Comparison of ENCODE assay signal across 10 cellular contexts in the genomic region with DNA sequence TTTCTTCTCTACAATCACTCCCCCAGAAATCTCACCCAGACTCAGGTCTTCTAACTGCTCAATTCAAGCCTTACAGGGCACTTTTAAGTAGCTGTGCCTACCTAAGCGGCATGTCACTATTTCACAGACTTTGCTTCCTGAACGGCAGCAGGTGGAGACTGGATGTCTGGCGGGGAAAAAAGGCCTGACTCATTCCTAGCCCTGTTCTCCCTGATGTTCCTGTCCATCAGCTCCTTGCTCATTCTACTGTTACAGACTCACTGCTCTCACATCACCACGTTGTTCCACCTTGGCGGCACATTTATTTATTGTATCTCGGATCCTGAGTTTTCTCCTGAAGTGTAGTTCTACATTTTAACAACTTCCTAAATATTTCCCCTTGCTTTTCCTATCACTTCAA. TPM values are rescaled to one million over a fixed set of nuclear protein-coding genes. Genes with fewer than 3 reads are reported as not detected.
A peak's percentile ranks its signal among the peaks of the same experiment; 100 is the strongest.
DNase-seq lines count a peak whose midpoint lies in the region; ATAC-seq and TF ChIP-seq lines count a peak whose summit lies in the region.
"Had no signal": no experiment of that assay in that cellular context is flagged by ENCODE, and none has a peak within 500 bp of the region (broad histone marks: within the 10 kb centered on the region; RNA-seq: fewer than 3 reads in every experiment).

No MANE protein-coding gene starts in this region.

- intact Hi-C loops in psoas muscle (cut with DNase I), result loop anchor here in 1 of 2 donors (5.0 kb wide), 1 partner anchor 52 kb away; a partner anchor contains a TSS

- H3K9me3 ChIP-seq in psoas muscle, result no peaks in the 10 kb centered on the region
- H3K9me3 ChIP-seq: spleen had no signal

- H3K27me3 ChIP-seq in psoas muscle (ENCODE audit: insufficient read depth in 3 of 3, low read length in 2 of 3), result peaks cover 0 to 4% (median 0%) of the 10 kb centered on the region in 3 donors

- peak; percentile 88 to 95 (median 93) for ATAC-seq in psoas muscle
- ATAC-seq in GM18909 (IDR thresholded peaks at IDR 0.05; ENCODE audit: poor library complexity, unreplicated experiment), result no peak
- no peak for ATAC-seq in GM21737 (IDR thresholded peaks at IDR 0.05; ENCODE audit: unreplicated experiment)
- ATAC-seq in omental fat pad (ENCODE audit: low FRiP score), result no peak

- H3K36me3 ChIP-seq in psoas muscle (ENCODE audit: insufficient read depth in 1 of 2, low read depth in 1 of 2), result no peaks in the 10 kb centered on the region
- H3K36me3 ChIP-seq: spleen had no signal

- peaks cover 12% of the 10 kb centered on the region for H3K4me1 ChIP-seq in psoas muscle
- H3K4me1 ChIP-seq: spleen had no signal

- H3K27ac ChIP-seq in epithelial cell of prostate, result peak overlapping the region; percentile 93
- peak overlapping the region; percentile 66 for H3K27ac ChIP-seq in psoas muscle
- H3K27ac ChIP-seq: spleen had no signal

- TF ChIP-seq CTCF in GM12865 (IDR thresholded peaks at IDR 0.05; ENCODE audit: insufficient read depth, low read depth, low read length, missing control alignments), result no peak
- no peak for TF ChIP-seq CTCF in psoas muscle (IDR thresholded peaks at IDR 0.05)
- no peak for TF ChIP-seq CTCF in omental fat pad (IDR thresholded peaks at IDR 0.05)

- 26 to 39% (median 28%) methylated on average over 6 of the region's 6 CpGs for WGBS in psoas muscle, 3 donors

- no peak overlapping the region for H3K4me3 ChIP-seq in GM12865 (ENCODE audit: low read depth, low read length)
- peak overlapping the region; percentile 48 for H3K4me3 ChIP-seq in psoas muscle
- H3K4me3 ChIP-seq: spleen had no signal

- DNase-seq in GM12865 (ENCODE audit: low read depth) (peak; percentile 14), NCI-H2196 treated with DMSO at 0.1 percent for 48 hours (lab: John Stamatoyannopoulos, UW; ENCODE audit: unreplicated experiment) (peak; percentile 49), epithelial cell of prostate (ENCODE audit: low read depth, low spot score) (peak; percentile 73), psoas muscle (no peak), COLO829 (ENCODE audit: low spot score) (no peak), omental fat pad (ENCODE audit: low spot score) (no peak)
- DNase-seq: NCI-H446, spleen had no signal

RNA-seq across cellular contexts. Expression of a gene that starts 52.6 kb away (rescaled TPM):
- total RNA-seq in psoas muscle (10 to 100 TPM; 18.8 to 23.9 (median 20.8) TPM), omental fat pad (100 to 1,000 TPM in 1 of 4 donors, 10 to 100 TPM in 3; 59.0 to 117 (median 75.7) TPM)
- polyA plus RNA-seq in psoas muscle, result 10 to 100 TPM in 1 of 3 donors, 1 to 10 TPM in 2; 4.0 to 17.6 (median 6.4) TPM

Comparison
In these comparisons a context has a peak if more than half of its experiments do, and no peak if none do; other contexts are left out.
1. DNase-seq: peak in GM12865 (single experiment), NCI-H2196 treated with DMSO at 0.1 percent for 48 hours (single experiment) and epithelial cell of prostate (single experiment); none in psoas muscle (0 of 2), COLO829 (single experiment) and omental fat pad (single experiment).
2. ATAC-seq: peak in psoas muscle (4 of 4); none in GM18909 (single experiment), GM21737 (single experiment) and omental fat pad (single experiment).